ENCODE assay signal across 8 cellular contexts in genomic region chr4:183987987-183988392, GRCh38.
DNase-seq lines count a peak whose midpoint lies in the region; ATAC-seq and TF ChIP-seq lines count a peak whose summit lies in the region.

No MANE protein-coding gene starts in this region.

- in situ Hi-C loops in GM23248 (cut with MboI): no loop called here
- in situ Hi-C loops in GM13977 (cut with MboI; ENCODE audit: low pct_unique_long_range_greater_than_20kb, low sequenced_read_pairs, unreplicated experiment): no loop called here

- H3K4me2 ChIP-seq in GM23248 (ENCODE audit: unreplicated experiment): peak overlapping the region; percentile 90

- H3K9ac ChIP-seq in GM23248: peak overlapping the region; percentile 67

- H3K9me2 ChIP-seq in GM23248 (ENCODE audit: insufficient read depth): no peaks in the 10 kb centered on the region

- DNase-seq in GM23248: peak; percentile 95
- peak; percentile 87 for DNase-seq in NOMO-1 treated with dmso at 0.1 percent for 144 hours (lab: John Stamatoyannopoulos, UW; ENCODE audit: unreplicated experiment)
- DNase-seq in epithelial cell of esophagus (ENCODE audit: low read depth): peak; percentile 96
- DNase-seq in lung (ENCODE audit: low spot score): peak; percentile 52
- DNase-seq in GM13977 (ENCODE audit: low spot score): no peak

- H3K9me3 ChIP-seq in GM23248 (ENCODE audit: low read depth): no peaks in the 10 kb centered on the region
- H3K9me3 ChIP-seq in lung (ENCODE audit: control insufficient read depth in 2 of 2, insufficient read depth in 1 of 2, low read length in 1 of 2): no peaks in the 10 kb centered on the region

- H3K4me1 ChIP-seq in GM23248 (ENCODE audit: insufficient read depth) (peaks cover 7% of the 10 kb centered on the region; the same call in 1 of the 2 replicates), lung (ENCODE audit: control insufficient read depth in 2 of 2, insufficient read depth in 2 of 2, low read length in 2 of 2) (peaks cover 0 to 7% of the 10 kb centered on the region in 2 donors), urinary bladder (ENCODE audit: insufficient read depth) (no peaks in the 10 kb centered on the region)

- peak overlapping the region; percentile 75 for H2AFZ ChIP-seq in GM23248

- 4% methylated on average over 10 of the region's 10 CpGs for WGBS in GM23248 (ENCODE audit: low coverage in 1 of 2, low lambda C conversion rate in 2 of 2, missing lambda C conversion rate in 2 of 2), 2 experiments
- WGBS in lung, 2 donors: 18 to 46% methylated on average over 10 of the region's 10 CpGs
- 8% methylated on average over 10 of the region's 10 CpGs for WGBS in urinary bladder

- H4K20me1 ChIP-seq in GM23248 (ENCODE audit: insufficient read depth): no peaks in the 10 kb centered on the region

- H3K4me3 ChIP-seq in GM23248 (peak overlapping the region; percentile 65), epithelial cell of esophagus (ENCODE audit: low read length) (peak overlapping the region; percentile 42), lung (no peak overlapping the region), urinary bladder (ENCODE audit: low read depth, low read length) (peak overlapping the region; percentile 26)

- ATAC-seq in lung (ENCODE audit: insufficient read depth, low FRiP score) (peak; percentile 91), GM18873 (IDR thresholded peaks at IDR 0.05; ENCODE audit: low FRiP score, unreplicated experiment) (no peak), HG03175 (IDR thresholded peaks at IDR 0.05; ENCODE audit: unreplicated experiment) (no peak)

- peak overlapping the region; percentile 44 for H3K27ac ChIP-seq in GM23248
- H3K27ac ChIP-seq in lung (ENCODE audit: low read depth in 1 of 2, low read length in 1 of 2): peak overlapping the region; percentile 37 to 86
- peak overlapping the region; percentile 48 for H3K27ac ChIP-seq in urinary bladder (ENCODE audit: low read depth)

- peaks cover 10% of the 10 kb centered on the region for H3F3A ChIP-seq in GM23248 (ENCODE audit: insufficient read depth)

- H3K27me3 ChIP-seq in GM23248 (replicated peaks; ENCODE audit: insufficient read depth): no peaks in the 10 kb centered on the region
- H3K27me3 ChIP-seq in lung (ENCODE audit: control insufficient read depth, insufficient read depth): no peaks in the 10 kb centered on the region

- TF ChIP-seq CTCF in epithelial cell of esophagus (IDR thresholded peaks at IDR 0.05; ENCODE audit: insufficient read depth, low read depth, low read length, missing control alignments): no peak
- TF ChIP-seq CTCF in lung (IDR thresholded peaks at IDR 0.05; ENCODE audit: control extremely low read depth, extremely low read depth): no peak
- TF ChIP-seq CTCF in GM13977 (IDR thresholded peaks at IDR 0.05; ENCODE audit: extremely low read depth, insufficient read depth, missing control alignments): no peak

- no peaks in the 10 kb centered on the region for H3K79me2 ChIP-seq in GM23248 (ENCODE audit: insufficient read depth)

- H3K36me3 ChIP-seq in GM23248 (ENCODE audit: low read depth) (no peaks in the 10 kb centered on the region), lung (ENCODE audit: control insufficient read depth in 2 of 2, insufficient read depth in 2 of 2, low read length in 2 of 2) (no peaks in the 10 kb centered on the region), urinary bladder (ENCODE audit: insufficient read depth) (no peaks in the 10 kb centered on the region)
